ENCODE assay signal across 18 cellular contexts in genomic region chr19:4624301-4624700, GRCh38.
"Had no signal": no experiment of that assay in that cellular context is flagged by ENCODE, and none has a peak within 500 bp of the region (broad histone marks: within the 10 kb centered on the region; RNA-seq: fewer than 3 reads in every experiment).

No MANE protein-coding gene starts in this region.

- H3K36me3 Mint-ChIP-seq: activated naive CD4-positive, alpha-beta T cell treated with anti-CD3 and anti-CD28 coated beads, Interleukin-2, amount 50 U/mL, for 72 hours; immature natural killer cell; naive thymus-derived CD4-positive, alpha-beta T cell; stimulated activated naive B cell treated with anti-CD40 and anti-IgM and Interleukin-4, amounts not matched to agents 10 μg/mL and 1 μg/mL and 100 μg/mL, for 72 hours had no signal

- H3K4me1 ChIP-seq: psoas muscle, sigmoid colon, upper lobe of left lung had no signal

- H3K4me3 Mint-ChIP-seq: immature natural killer cell; naive thymus-derived CD4-positive, alpha-beta T cell; stimulated activated naive B cell treated with anti-CD40 and anti-IgM and Interleukin-4, amounts not matched to agents 10 μg/mL and 1 μg/mL and 100 μg/mL, for 72 hours; T-helper 2 cell treated with Interferon-gamma antibody and Interleukin-4, amounts not matched to agents 5 μg/mL and 100 μg/mL, for 36 hours had no signal

- H3K27me3 ChIP-seq: upper lobe of left lung had no signal

- H3K4me3 ChIP-seq: dorsolateral prefrontal cortex, psoas muscle, sigmoid colon, upper lobe of left lung had no signal

- H3K4me1 Mint-ChIP-seq: immature natural killer cell; stimulated activated naive B cell treated with anti-CD40 and anti-IgM and Interleukin-4, amounts not matched to agents 10 μg/mL and 1 μg/mL and 100 μg/mL, for 72 hours had no signal

- H3K36me3 ChIP-seq: sigmoid colon, upper lobe of left lung had no signal

- H3K27ac ChIP-seq: dorsolateral prefrontal cortex, psoas muscle, sigmoid colon, upper lobe of left lung had no signal

- H3K9me3 Mint-ChIP-seq: activated naive CD4-positive, alpha-beta T cell treated with anti-CD3 and anti-CD28 coated beads, Interleukin-2, amount 50 U/mL, for 72 hours; immature natural killer cell; naive thymus-derived CD4-positive, alpha-beta T cell; T-helper 2 cell treated with Interferon-gamma antibody and Interleukin-4, amounts not matched to agents 5 μg/mL and 100 μg/mL, for 36 hours had no signal

- H3K9me3 ChIP-seq: psoas muscle, sigmoid colon, upper lobe of left lung had no signal

- DNase-seq: activated CD4-positive, alpha-beta T cell treated with anti-CD3 and anti-CD28 coated beads, Interleukin-2, amount 50 U/mL, for 4 hours; activated effector memory CD4-positive, alpha-beta T cell treated with anti-CD3 and anti-CD28 coated beads, Interleukin-2, amount 50 U/mL, for 16 hours; activated T-cell treated with anti-CD3 and anti-CD28 coated beads, Interleukin-2, amount 50 U/mL, for 1 hour; amygdala; immature natural killer cell; left colon; naive thymus-derived CD4-positive, alpha-beta T cell; occipital lobe; psoas muscle; sigmoid colon; stimulated activated CD4-positive, alpha-beta T cell treated with anti-CD3 and anti-CD28 coated beads, Interleukin-2, amount 100 ng/mL, for 24 hours; stimulated activated naive B cell treated with anti-CD40 and anti-IgM and Interleukin-4, amounts not matched to agents 10 μg/mL and 1 μg/mL and 100 μg/mL, for 72 hours; upper lobe of left lung had no signal

- ATAC-seq: activated CD4-positive, CD25-positive, alpha-beta regulatory T cell treated with anti-CD3 and anti-CD28 coated beads, Interleukin-2, amount 50 U/mL, for 24 hours; activated naive CD4-positive, alpha-beta T cell treated with anti-CD3 and anti-CD28 coated beads, Interleukin-2, amount 50 U/mL, for 72 hours; esophagus mucosa; left colon; naive thymus-derived CD4-positive, alpha-beta T cell; psoas muscle; stimulated activated naive B cell treated with anti-CD40 and anti-IgM and Interleukin-4, amounts not matched to agents 10 μg/mL and 1 μg/mL and 100 μg/mL, for 72 hours had no signal

- H3K27ac Mint-ChIP-seq: activated naive CD4-positive, alpha-beta T cell treated with anti-CD3 and anti-CD28 coated beads, Interleukin-2, amount 50 U/mL, for 72 hours; immature natural killer cell; naive thymus-derived CD4-positive, alpha-beta T cell; stimulated activated naive B cell treated with anti-CD40 and anti-IgM and Interleukin-4, amounts not matched to agents 10 μg/mL and 1 μg/mL and 100 μg/mL, for 72 hours; T-helper 2 cell treated with Interferon-gamma antibody and Interleukin-4, amounts not matched to agents 5 μg/mL and 100 μg/mL, for 36 hours had no signal
